Comparison of ENCODE assay signal across 24 cellular contexts in genomic region chr15:101101676-101102075, GRCh38.
"Had no signal": no experiment of that assay in that cellular context is flagged by ENCODE, and none has a peak within 500 bp of the region (broad histone marks: within the 10 kb centered on the region; RNA-seq: fewer than 3 reads in every experiment).

No MANE protein-coding gene starts in this region.

- ATAC-seq: sciatic nerve; stimulated activated naive B cell treated with anti-CD40 and anti-IgM and Interleukin-4, amounts not matched to agents 10 μg/mL and 1 μg/mL and 100 μg/mL, for 72 hours; stimulated activated naive CD8-positive, alpha-beta T cell treated with anti-CD3 and anti-CD28 coated beads, Interleukin-15, Interleukin-2, amounts not matched to agents 100 U/mL and 50 U/mL, for 24 hours had no signal

- H3K36me3 ChIP-seq: left ventricle myocardium inferior, neural progenitor cell, neutrophil, ovary, right atrium auricular region, stomach, thyroid gland, transverse colon, upper lobe of right lung had no signal

- H3K9ac ChIP-seq: neural progenitor cell had no signal

- DNase-seq: left ventricle myocardium inferior; mesendoderm; naive B cell; occipital lobe; stimulated activated CD4-positive, alpha-beta T cell treated with anti-CD3 and anti-CD28 coated beads, Interleukin-12 subunit alpha, Interleukin-12 subunit beta, amount 100 ng/mL, for 4 hours; stimulated activated CD4-positive, alpha-beta T cell treated with anti-CD3 and anti-CD28 coated beads, Interleukin-15, amount 100 ng/mL, for 24 hours; stimulated activated CD4-positive, alpha-beta T cell treated with anti-CD3 and anti-CD28 coated beads, Interleukin-2, amount 100 ng/mL, for 24 hours; stimulated activated CD4-positive, alpha-beta T cell treated with anti-CD3 and anti-CD28 coated beads, Interleukin-4, amount 100 ng/mL, for 1 hour; stimulated activated naive B cell treated with anti-CD40 and anti-IgM and Interleukin-4, amounts not matched to agents 10 μg/mL and 1 μg/mL and 100 μg/mL, for 72 hours; stimulated activated naive CD8-positive, alpha-beta T cell treated with anti-CD3 and anti-CD28 coated beads, Interleukin-15, Interleukin-2, amounts not matched to agents 100 U/mL and 50 U/mL, for 24 hours; stomach; testis; thyroid gland; transverse colon; upper lobe of right lung had no signal

- H3K4me3 ChIP-seq: hepatocyte, left ventricle myocardium inferior, lung, neural progenitor cell, ovary, right atrium auricular region, skin epidermis, stomach, testis, thyroid gland, transverse colon, upper lobe of right lung had no signal

- H3K27ac ChIP-seq: hepatocyte, left ventricle myocardium inferior, neural progenitor cell, neutrophil, ovary, right atrium auricular region, skin epidermis, stomach, testis, thyroid gland, transverse colon, upper lobe of right lung had no signal

- H3K79me2 ChIP-seq: hepatocyte had no signal

- H3K4me2 ChIP-seq: hepatocyte, neural progenitor cell had no signal

- H2AFZ ChIP-seq: hepatocyte, neural progenitor cell had no signal

- H3K27me3 ChIP-seq: hepatocyte, neural progenitor cell, neutrophil, ovary, right atrium auricular region, stomach, testis, thyroid gland, transverse colon, upper lobe of right lung had no signal

- FAIRE-seq: urothelium cell line had no signal

- H3K4me1 ChIP-seq: testis, thyroid gland, transverse colon, upper lobe of right lung had no signal

- H3K9me3 ChIP-seq: left ventricle myocardium inferior, neutrophil, ovary, right atrium auricular region, stomach, testis, thyroid gland, transverse colon, upper lobe of right lung had no signal
